ENCODE assay signal across 23 cellular contexts in the genomic region with DNA sequence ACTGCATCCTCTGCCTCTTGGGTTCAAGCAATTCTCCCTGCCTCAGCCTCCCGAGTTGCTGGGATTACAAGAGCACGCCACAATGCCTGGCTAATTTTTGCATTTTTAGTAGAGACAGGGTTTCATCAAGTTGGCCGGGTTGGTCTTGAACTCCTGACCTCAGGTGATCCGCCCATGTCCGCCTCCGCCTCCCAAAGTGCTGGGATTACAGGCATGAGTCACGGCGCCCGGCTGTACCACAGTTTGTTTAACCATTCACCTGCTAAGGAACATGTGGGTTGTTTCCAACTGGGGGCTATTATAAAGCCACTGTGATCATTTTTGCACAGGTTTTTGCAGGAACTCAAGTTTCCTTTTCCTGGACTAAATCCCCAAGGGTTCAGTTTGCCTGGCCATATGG.
DNase-seq lines count a peak whose midpoint lies in the region; ATAC-seq, FAIRE-seq and TF ChIP-seq lines count a peak whose summit lies in the region.
"Had no signal": no experiment of that assay in that cellular context is flagged by ENCODE, and none has a peak within 500 bp of the region (broad histone marks: within the 10 kb centered on the region; RNA-seq: fewer than 3 reads in every experiment).

No MANE protein-coding gene starts in this region.

- no peak overlapping the region for H3K27ac Mint-ChIP-seq in activated T-helper 1 cell treated with anti-CD3 and anti-CD28 coated beads, Interleukin-12 subunit alpha, Interleukin-12 subunit beta, Interleukin-2, Interleukin-4 antibody, amounts not matched to agents 30 ng/mL and 10 ng/mL and 1 ng/mL, durations not matched to agents 14 hours and 24 hours and 36 hours
- H3K27ac Mint-ChIP-seq: activated T-helper 17 cell treated with anti-CD3 and anti-CD28 coated beads, Interleukin-2, amount 50 U/mL, for 72 hours; B cell; immature natural killer cell; memory B cell; natural killer cell; progenitor cell of endocrine pancreas; T-helper 2 cell treated with Interferon-gamma antibody and Interleukin-4, amounts not matched to agents 5 μg/mL and 100 μg/mL, for 36 hours had no signal

- no peaks in the 10 kb centered on the region for H3K36me3 Mint-ChIP-seq in activated T-helper 1 cell treated with anti-CD3 and anti-CD28 coated beads, Interleukin-12 subunit alpha, Interleukin-12 subunit beta, Interleukin-2, Interleukin-4 antibody, amounts not matched to agents 30 ng/mL and 10 ng/mL and 1 ng/mL, durations not matched to agents 14 hours and 24 hours and 36 hours (ENCODE audit: low read depth)
- H3K36me3 Mint-ChIP-seq: immature natural killer cell, memory B cell, natural killer cell had no signal

- in situ Hi-C loops in HepG2 (cut with HindIII; ENCODE audit: extremely low pct_ligation_motif_present, low pct_unique_long_range_greater_than_20kb): loop anchor here (25.0 kb wide), 1 partner anchor 399 kb away; no protein-coding TSS in a partner anchor

- CTCF ChIA-PET in HepG2 (lab: Yijun Ruan, JAX; ENCODE audit: low intra/inter-chr PET ratio, low total read pairs): no interaction called here

- ATAC-seq in HepG2 (peak; percentile 46; the same call in 1 of the 3 replicates), GM18870 (IDR thresholded peaks at IDR 0.05; ENCODE audit: unreplicated experiment) (no peak), GM18511 (IDR thresholded peaks at IDR 0.05; ENCODE audit: unreplicated experiment) (no peak)

- no peaks in the 10 kb centered on the region for H4K20me1 ChIP-seq in HepG2 (ENCODE audit: insufficient read depth, low read length)

- H2AFZ ChIP-seq in HepG2 (ENCODE audit: low read length): no peak overlapping the region

- no peaks in the 10 kb centered on the region for H3K9me3 ChIP-seq in HepG2 (ENCODE audit: low read length)
- H3K9me3 ChIP-seq: esophagus squamous epithelium, suprapubic skin had no signal

- peaks cover 10% of the 10 kb centered on the region for H3K4me1 Mint-ChIP-seq in activated T-helper 1 cell treated with anti-CD3 and anti-CD28 coated beads, Interleukin-12 subunit alpha, Interleukin-12 subunit beta, Interleukin-2, Interleukin-4 antibody, amounts not matched to agents 30 ng/mL and 10 ng/mL and 1 ng/mL, durations not matched to agents 14 hours and 24 hours and 36 hours (ENCODE audit: low read depth)
- H3K4me1 Mint-ChIP-seq: activated T-helper 17 cell treated with anti-CD3 and anti-CD28 coated beads, Interleukin-2, amount 50 U/mL, for 72 hours; B cell; memory B cell had no signal

- H3K4me3 Mint-ChIP-seq in activated T-helper 1 cell treated with anti-CD3 and anti-CD28 coated beads, Interleukin-12 subunit alpha, Interleukin-12 subunit beta, Interleukin-2, Interleukin-4 antibody, amounts not matched to agents 30 ng/mL and 10 ng/mL and 1 ng/mL, durations not matched to agents 14 hours and 24 hours and 36 hours: no peak overlapping the region
- H3K4me3 Mint-ChIP-seq: activated T-helper 17 cell treated with anti-CD3 and anti-CD28 coated beads, Interleukin-2, amount 50 U/mL, for 72 hours; B cell; memory B cell; natural killer cell; T-helper 2 cell treated with Interferon-gamma antibody and Interleukin-4, amounts not matched to agents 5 μg/mL and 100 μg/mL, for 36 hours had no signal

- WGBS in HepG2 (ENCODE audit: low lambda C conversion rate): 0% methylated on average over 4 of the region's 9 CpGs

- no peaks in the 10 kb centered on the region for H3K79me2 ChIP-seq in HepG2 (ENCODE audit: insufficient read depth, low read length)

- intact Hi-C loops in HepG2 (cut with micrococcal nuclease; ENCODE audit: unreplicated experiment): no loop called here
- intact Hi-C loops in activated T-helper 1 cell treated with anti-CD3 and anti-CD28 coated beads, Interleukin-12 subunit alpha, Interleukin-12 subunit beta, Interleukin-2, Interleukin-4 antibody, amounts not matched to agents 30 ng/mL and 10 ng/mL and 1 ng/mL, durations not matched to agents 14 hours and 24 hours and 36 hours (cut with micrococcal nuclease): no loop called here

- DNase-seq in ELR (ENCODE audit: low read depth) (peak; percentile 12), M059J (ENCODE audit: low read depth) (peak; percentile 73), bronchial epithelial cell (ENCODE audit: low read depth) (peak; percentile 40), HepG2 (ENCODE audit: low spot score) (peak; percentile 19), NCI-H2107 (lab: John Stamatoyannopoulos, UW) (no peak)
- DNase-seq in activated T-helper 1 cell treated with anti-CD3 and anti-CD28 coated beads, Interleukin-12 subunit alpha, Interleukin-12 subunit beta, Interleukin-2, Interleukin-4 antibody, amounts not matched to agents 30 ng/mL and 10 ng/mL and 1 ng/mL, durations not matched to agents 14 hours and 24 hours and 36 hours (ENCODE audit: low spot score): no peak
- DNase-seq: esophagus squamous epithelium; GF-D8; MV-4-11; natural killer cell; NCI-H187; stimulated activated CD4-positive, alpha-beta T cell treated with anti-CD3 and anti-CD28 coated beads, Interleukin-4, amount 100 ng/mL, for 4 hours had no signal

- no peak overlapping the region for H3K27ac ChIP-seq in HepG2 (ENCODE audit: extremely low read length, insufficient read depth, low read length)
- H3K27ac ChIP-seq: esophagus squamous epithelium, suprapubic skin had no signal

- no peak for TF ChIP-seq POLR2A in HepG2 (IDR thresholded peaks at IDR 0.05; ENCODE audit: insufficient read depth in 1 of 2, low read depth in 2 of 2, low read length in 2 of 2)

- no peak for TF ChIP-seq EP300 in HepG2 (IDR thresholded peaks at IDR 0.05; ENCODE audit: low read depth in 2 of 2, low read length in 2 of 2)
- TF ChIP-seq EP300 in HepG2 (CRISPR knock-in tag; IDR thresholded peaks at IDR 0.05; ENCODE audit: borderline replicate concordance): no peak

- H3K4me1 ChIP-seq in HepG2 (ENCODE audit: insufficient read depth, low read length): peaks cover 7% of the 10 kb centered on the region

- H3K9me3 Mint-ChIP-seq in activated T-helper 1 cell treated with anti-CD3 and anti-CD28 coated beads, Interleukin-12 subunit alpha, Interleukin-12 subunit beta, Interleukin-2, Interleukin-4 antibody, amounts not matched to agents 30 ng/mL and 10 ng/mL and 1 ng/mL, durations not matched to agents 14 hours and 24 hours and 36 hours: no peaks in the 10 kb centered on the region
- H3K9me3 Mint-ChIP-seq: activated T-helper 17 cell treated with anti-CD3 and anti-CD28 coated beads, Interleukin-2, amount 50 U/mL, for 72 hours; immature natural killer cell; memory B cell; natural killer cell; T-helper 2 cell treated with Interferon-gamma antibody and Interleukin-4, amounts not matched to agents 5 μg/mL and 100 μg/mL, for 36 hours had no signal

- no peak for TF ChIP-seq RAD21 in HepG2 (CRISPR knock-in tag; IDR thresholded peaks at IDR 0.05)

- no peak overlapping the region for H3K4me3 ChIP-seq in bronchial epithelial cell (ENCODE audit: low read depth, low read length)
- no peak overlapping the region for H3K4me3 ChIP-seq in HepG2 (replicated peaks in 1 of 3; ENCODE audit: insufficient read depth in 1 of 3, low read depth in 2 of 3, low read length in 3 of 3)
- H3K4me3 ChIP-seq: esophagus squamous epithelium, suprapubic skin had no signal

- H3K4me2 ChIP-seq in HepG2 (ENCODE audit: low read depth, low read length): no peak overlapping the region

- peaks cover 4% of the 10 kb centered on the region for H3K27me3 Mint-ChIP-seq in activated T-helper 1 cell treated with anti-CD3 and anti-CD28 coated beads, Interleukin-12 subunit alpha, Interleukin-12 subunit beta, Interleukin-2, Interleukin-4 antibody, amounts not matched to agents 30 ng/mL and 10 ng/mL and 1 ng/mL, durations not matched to agents 14 hours and 24 hours and 36 hours (ENCODE audit: insufficient read depth)
- H3K27me3 Mint-ChIP-seq: activated T-helper 17 cell treated with anti-CD3 and anti-CD28 coated beads, Interleukin-2, amount 50 U/mL, for 72 hours; memory B cell; progenitor cell of endocrine pancreas had no signal

- no peak overlapping the region for H3K9ac ChIP-seq in HepG2 (ENCODE audit: insufficient read depth, low read depth, low read length)

- no peak for FAIRE-seq in bronchial epithelial cell (lab: Jason Lieb, UNC)
- FAIRE-seq in HepG2 (lab: Jason Lieb, UNC): no peak
- FAIRE-seq: D721Med, GM12892 had no signal

- H3K36me3 ChIP-seq in bronchial epithelial cell (ENCODE audit: control insufficient read depth, insufficient read depth, low read length): no peaks in the 10 kb centered on the region
- H3K36me3 ChIP-seq in HepG2 (replicated peaks in 1 of 2; ENCODE audit: control insufficient read depth in 1 of 2, insufficient read depth in 2 of 2, low read length in 2 of 2): no peaks in the 10 kb centered on the region
- H3K36me3 ChIP-seq: esophagus squamous epithelium, suprapubic skin had no signal

- BruUV-seq in HepG2 (replicated peaks; lab: Mats Ljungman, UMichigan): no TSS peak

- TF ChIP-seq CTCF in bronchial epithelial cell (IDR thresholded peaks at IDR 0.05; ENCODE audit: insufficient read depth, low read length, severe bottlenecking) (no peak), HepG2 (CRISPR knock-in tag; IDR thresholded peaks at IDR 0.05) (no peak)

- H3K27me3 ChIP-seq in bronchial epithelial cell (ENCODE audit: control insufficient read depth, insufficient read depth, low read length) (no peaks in the 10 kb centered on the region), HepG2 (ENCODE audit: control insufficient read depth in 1 of 2, insufficient read depth in 2 of 2, low read length in 2 of 2) (no peaks in the 10 kb centered on the region)
- H3K27me3 ChIP-seq: esophagus squamous epithelium, suprapubic skin had no signal

- POLR2A ChIA-PET in HepG2 (lab: Yijun Ruan, JAX): no interaction called here

TF ChIP-seq in HepG2, 621 proteins besides CTCF, POLR2A, EP300 and RAD21:
- TF ChIP-seq FOSL2 (CRISPR knock-in tag; IDR thresholded peaks at IDR 0.05) (peak; percentile 74), FOXK1 (CRISPR knock-in tag; IDR thresholded peaks at IDR 0.05; ENCODE audit: borderline replicate concordance, low read depth) (no peak), ZNF790 (CRISPR knock-in tag; IDR thresholded peaks at IDR 0.05; ENCODE audit: borderline replicate concordance) (no peak), HNRNPK (IDR thresholded peaks at IDR 0.05; ENCODE audit: low read depth, low read length, poor library complexity, severe bottlenecking) (no peak), SP5 (CRISPR knock-in tag; IDR thresholded peaks at IDR 0.05; ENCODE audit: borderline replicate concordance, low read depth) (0 out of 2 replicates have a peak, but pooled peaks have one; percentile 26), RARA (CRISPR knock-in tag; IDR thresholded peaks at IDR 0.05) (peak; percentile 52; the same call in 1 of the 2 replicates), ZNF652 (CRISPR knock-in tag; IDR thresholded peaks at IDR 0.05; ENCODE audit: borderline replicate concordance, low read depth) (peak; percentile 85)

Comparison
In these comparisons a context has a peak if more than half of its experiments do, and no peak if none do; other contexts are left out.
1. DNase-seq: peak in ELR (single experiment), M059J (single experiment), bronchial epithelial cell (single experiment) and HepG2 (single experiment); none in activated T-helper 1 cell treated with anti-CD3 and anti-CD28 coated beads, Interleukin-12 subunit alpha, Interleukin-12 subunit beta, Interleukin-2, Interleukin-4 antibody, amounts not matched to agents 30 ng/mL and 10 ng/mL and 1 ng/mL, durations not matched to agents 14 hours and 24 hours and 36 hours (single experiment) and NCI-H2107 (single experiment).